ENCODE assay signal across 24 cellular contexts in the genomic region with DNA sequence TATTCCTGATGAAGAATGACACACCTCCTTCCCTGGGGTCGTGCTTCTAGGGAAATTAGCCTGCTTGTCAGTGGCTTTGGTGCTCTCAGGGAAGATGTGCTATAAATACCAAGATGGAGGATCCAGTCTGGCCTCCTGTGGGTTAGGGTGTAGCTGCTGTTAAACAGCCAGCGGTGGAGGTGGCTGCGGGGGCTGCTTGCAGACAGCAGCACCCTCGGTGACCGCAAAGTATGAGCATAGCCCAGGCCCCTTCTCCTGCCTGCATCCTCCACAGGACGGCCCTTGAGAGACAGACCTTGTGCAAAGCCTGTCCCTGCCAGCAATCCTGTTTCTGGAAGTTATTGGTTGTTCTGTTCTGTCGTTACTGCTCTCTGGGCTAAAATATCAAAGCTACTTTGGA. TPM values are rescaled to one million over a fixed set of nuclear protein-coding genes. Genes with fewer than 3 reads are reported as not detected.
"Had no signal": no experiment of that assay in that cellular context is flagged by ENCODE, and none has a peak within 500 bp of the region (broad histone marks: within the 10 kb centered on the region; RNA-seq: fewer than 3 reads in every experiment).

No MANE protein-coding gene starts in this region.

- H3K9me3 ChIP-seq: ascending aorta, body of pancreas had no signal

- H3K27ac ChIP-seq: ascending aorta, body of pancreas had no signal

- H3K4me3 Mint-ChIP-seq: activated B cell treated with CpG ODN at 0.5 μM for 24 hours; activated CD4-positive, alpha-beta T cell treated with anti-CD3 and anti-CD28 coated beads, Interleukin-2, amount 10 ng/mL, durations not matched to agents 24 days and 14 days; activated naive CD4-positive, alpha-beta T cell treated with anti-CD3 and anti-CD28 coated beads, Interleukin-2, amount 50 U/mL, for 24 hours; activated naive CD8-positive, alpha-beta T cell treated with anti-CD3 and anti-CD28 coated beads, Interleukin-2, amount 50 U/mL, for 24 hours had no signal

- DNase-seq: activated B cell treated with CpG ODN at 0.5 μM for 24 hours; activated CD4-positive, alpha-beta T cell treated with anti-CD3 and anti-CD28 coated beads for 1 hour; activated CD4-positive, alpha-beta T cell treated with anti-CD3 and anti-CD28 coated beads, Interleukin-2, amount 10 ng/mL, durations not matched to agents 24 days and 14 days; activated CD4-positive, alpha-beta T cell treated with anti-CD3 and anti-CD28 coated beads, Interleukin-2, amount 50 U/mL, for 48 hours; activated naive CD4-positive, alpha-beta T cell; activated naive CD8-positive, alpha-beta T cell treated with anti-CD3 and anti-CD28 coated beads, Interleukin-2, amount 50 U/mL, for 24 hours; activated T-cell treated with anti-CD3 and anti-CD28 coated beads, Interleukin-2, amount 50 U/mL, for 1 hour; amniotic stem cell; Karpas-422; MM.1S; NCI-H1105 treated with DMSO at 0.1 percent for 48 hours; NCI-H1436 treated with DMSO at 0.1 percent for 48 hours; NCI-H187; NCI-H2081; NCI-H446; NCI-H524; PC-3; SIG-M5; T-helper 2 cell; T1000 had no signal

- H3K36me3 Mint-ChIP-seq: activated naive CD4-positive, alpha-beta T cell treated with anti-CD3 and anti-CD28 coated beads, Interleukin-2, amount 50 U/mL, for 24 hours had no signal

- H3K4me1 ChIP-seq: ascending aorta, body of pancreas had no signal

- H3K9me3 Mint-ChIP-seq: activated B cell treated with CpG ODN at 0.5 μM for 24 hours; activated CD4-positive, alpha-beta T cell treated with anti-CD3 and anti-CD28 coated beads, Interleukin-2, amount 10 ng/mL, durations not matched to agents 24 days and 14 days; activated naive CD4-positive, alpha-beta T cell treated with anti-CD3 and anti-CD28 coated beads, Interleukin-2, amount 50 U/mL, for 24 hours; activated naive CD8-positive, alpha-beta T cell treated with anti-CD3 and anti-CD28 coated beads, Interleukin-2, amount 50 U/mL, for 24 hours had no signal

- H3K27ac Mint-ChIP-seq: activated B cell treated with CpG ODN at 0.5 μM for 24 hours; activated CD4-positive, alpha-beta T cell treated with anti-CD3 and anti-CD28 coated beads, Interleukin-2, amount 10 ng/mL, durations not matched to agents 24 days and 14 days; activated naive CD4-positive, alpha-beta T cell treated with anti-CD3 and anti-CD28 coated beads, Interleukin-2, amount 50 U/mL, for 24 hours; activated naive CD8-positive, alpha-beta T cell treated with anti-CD3 and anti-CD28 coated beads, Interleukin-2, amount 50 U/mL, for 24 hours had no signal

- ATAC-seq: activated naive CD8-positive, alpha-beta T cell treated with anti-CD3 and anti-CD28 coated beads, Interleukin-2, amount 50 U/mL, for 24 hours; body of pancreas; K562; PC-3 had no signal

- H3K27me3 ChIP-seq: ascending aorta had no signal

- H3K4me1 Mint-ChIP-seq: activated B cell treated with CpG ODN at 0.5 μM for 24 hours; activated CD4-positive, alpha-beta T cell treated with anti-CD3 and anti-CD28 coated beads, Interleukin-2, amount 10 ng/mL, durations not matched to agents 24 days and 14 days; activated naive CD4-positive, alpha-beta T cell treated with anti-CD3 and anti-CD28 coated beads, Interleukin-2, amount 50 U/mL, for 24 hours; activated naive CD8-positive, alpha-beta T cell treated with anti-CD3 and anti-CD28 coated beads, Interleukin-2, amount 50 U/mL, for 24 hours had no signal

- H3K36me3 ChIP-seq: ascending aorta had no signal

- H3K4me3 ChIP-seq: ascending aorta, body of pancreas, K562 had no signal

RNA-seq across cellular contexts. Expression of a gene that starts 11.4 kb away (rescaled TPM):
- total RNA-seq: activated B cell treated with CpG ODN at 0.5 μM for 24 hours; activated CD4-positive, alpha-beta T cell treated with anti-CD3 and anti-CD28 coated beads, Interleukin-2, amount 10 ng/mL, durations not matched to agents 24 days and 14 days; ascending aorta; body of pancreas; K562; PC-3 had no signal
- polyA plus RNA-seq: K562 had no signal
